In genomic region chr1:24415334-24415909, GRCh38 we compare ENCODE assay signal across 8 cellular contexts. TPM values are rescaled to one million over a fixed set of nuclear protein-coding genes. Genes with fewer than 3 reads are reported as not detected.
DNase-seq lines count a peak whose midpoint lies in the region; FAIRE-seq and TF ChIP-seq lines count a peak whose summit lies in the region.

Gene NIPAL3, plus strand, starts transcription at chr1:24415802. Its CDS starts 3,746 bp downstream, at chr1:24419548.

- FAIRE-seq in G401.6 (lab: Jason Lieb, UNC), result peak; percentile 93

- peaks cover 29% of the 10 kb centered on the region for H3K4me1 Mint-ChIP-seq in neural crest cell

- H3K9me3 ChIP-seq in HAP-1 (no peaks in the 10 kb centered on the region), MG63 (no peaks in the 10 kb centered on the region), stomach smooth muscle (ENCODE audit: control insufficient read depth in 2 of 2, low read length in 2 of 2) (no peaks in the 10 kb centered on the region)

- peak within 1 kb of the TSS; percentile 93 for H3K4me3 Mint-ChIP-seq in neural crest cell

- in situ Hi-C loops in HAP-1 (cut with MboI; ENCODE audit: low sequenced_read_pairs), result no loop called here

- peak; percentile 66 for TF ChIP-seq CTCF in fibroblast of villous mesenchyme (IDR thresholded peaks at IDR 0.05; ENCODE audit: insufficient read depth, low read depth, low read length)
- peak; percentile 89 for TF ChIP-seq CTCF in neural crest cell (conservative IDR thresholded peaks at IDR 0.05)

- H3K36me3 Mint-ChIP-seq in neural crest cell (ENCODE audit: low read depth), result no peaks in the 10 kb centered on the region

- peaks cover 16% of the 10 kb centered on the region for H3K4me1 ChIP-seq in HAP-1
- peaks cover 26% of the 10 kb centered on the region for H3K4me1 ChIP-seq in stomach smooth muscle (ENCODE audit: control insufficient read depth, insufficient read depth, low read length)

- DNase-seq in HAP-1 (ENCODE audit: low spot score in 2 of 2) (peak; percentile 98 to 99), MG63 (peak; percentile 99), SIG-M5 (lab: John Stamatoyannopoulos, UW) (peak; percentile 86), activated gamma-delta T cell (lab: John Stamatoyannopoulos, UW) (peak; percentile 78), fibroblast of villous mesenchyme (ENCODE audit: low read depth) (peak; percentile 99), neural crest cell (ENCODE audit: low read depth, low spot score) (peak; percentile 94)

- H3K36me3 ChIP-seq in HAP-1 (replicated peaks), result no peaks in the 10 kb centered on the region
- H3K36me3 ChIP-seq in MG63, result peaks cover 9% of the 10 kb centered on the region
- H3K36me3 ChIP-seq in stomach smooth muscle (ENCODE audit: control insufficient read depth in 2 of 2, insufficient read depth in 2 of 2, low read length in 2 of 2), result peaks cover 4 to 5% of the 10 kb centered on the region in 2 donors

- H3K4me3 ChIP-seq in HAP-1, result peak within 1 kb of the TSS; percentile 46
- H3K4me3 ChIP-seq in MG63, result peak within 1 kb of the TSS; percentile 58
- peak within 1 kb of the TSS; percentile 73 for H3K4me3 ChIP-seq in fibroblast of villous mesenchyme (ENCODE audit: low read depth, low read length)
- peak within 1 kb of the TSS; percentile 84 to 97 for H3K4me3 ChIP-seq in stomach smooth muscle (ENCODE audit: low read length in 2 of 2)

- H3K27me3 Mint-ChIP-seq in neural crest cell (ENCODE audit: low read depth), result peaks cover 11% of the 10 kb centered on the region

- peak within 1 kb of the TSS; percentile 86 for H3K27ac ChIP-seq in stomach smooth muscle (ENCODE audit: low read length)

- peak within 1 kb of the TSS; percentile 78 to 79 for H3K9ac ChIP-seq in stomach smooth muscle (ENCODE audit: low read length in 2 of 2)

- no peaks in the 10 kb centered on the region for H3K9me3 Mint-ChIP-seq in neural crest cell

- H3K27ac Mint-ChIP-seq in neural crest cell (ENCODE audit: unreplicated experiment), result no peak within 1 kb of the TSS

- H3K27me3 ChIP-seq in HAP-1 (ENCODE audit: low read depth) (no peaks in the 10 kb centered on the region), MG63 (no peaks in the 10 kb centered on the region), stomach smooth muscle (ENCODE audit: control insufficient read depth in 1 of 2, insufficient read depth in 2 of 2, low read length in 2 of 2) (no peaks in the 10 kb centered on the region)

RNA-seq across cellular contexts. Expression of gene NIPAL3, which starts in this region (rescaled TPM):
- 44.1 and 45.5 TPM in 2 replicates for total RNA-seq in MG63 (2014; rRNA removed; shearing (Covaris generic); ENCODE audit: low replicate concordance)
- total RNA-seq in fibroblast of villous mesenchyme (38.3 and 81.2 TPM in 2 replicates), neural crest cell (2.4 and 3.0 TPM in 2 replicates)

Comparison
In these comparisons a context has a peak if more than half of its experiments do, and no peak if none do; other contexts are left out.
1. Peak in every context shown above with its lines: DNase-seq, H3K4me3 ChIP-seq and H3K27ac ChIP-seq.